ENCODE assay signal across 29 cellular contexts in the genomic region with DNA sequence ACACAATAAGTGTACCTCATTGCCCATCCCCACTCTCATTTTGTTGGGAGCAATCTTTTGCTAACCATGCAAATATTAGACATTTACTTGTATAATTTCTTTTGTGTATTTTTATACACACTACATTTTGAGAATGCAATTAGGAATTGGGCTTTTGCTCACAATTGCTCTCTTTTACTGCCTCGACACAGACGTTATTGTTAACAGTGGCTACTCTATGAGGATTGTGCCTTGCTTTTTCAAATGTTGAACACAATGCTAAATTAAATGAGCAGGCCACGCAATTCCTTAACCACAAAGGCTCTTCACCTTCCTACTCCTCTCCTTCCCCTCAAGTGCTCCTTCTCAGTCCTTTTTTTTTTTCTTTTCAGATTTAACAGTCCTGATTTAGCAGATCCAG.
"Had no signal": no experiment of that assay in that cellular context is flagged by ENCODE, and none has a peak within 500 bp of the region (broad histone marks: within the 10 kb centered on the region; RNA-seq: fewer than 3 reads in every experiment).

No MANE protein-coding gene starts in this region.

- H3K27ac ChIP-seq: body of pancreas, heart left ventricle, left ventricle myocardium inferior, neutrophil, thoracic aorta, upper lobe of left lung, vagina had no signal

- H3K27me3 ChIP-seq: body of pancreas, heart left ventricle, neutrophil, upper lobe of left lung, vagina had no signal

- H3K36me3 Mint-ChIP-seq: activated naive CD8-positive, alpha-beta T cell; naive B cell; stimulated activated memory B cell treated with anti-CD40 and anti-IgM and Interleukin-4, amounts not matched to agents 10 μg/mL and 1 μg/mL and 100 μg/mL, for 72 hours; T-cell had no signal

- H3K27ac Mint-ChIP-seq: activated B cell treated with CpG ODN at 0.5 μM for 24 hours; activated CD4-positive, alpha-beta T cell treated with anti-CD3 and anti-CD28 coated beads for 36 hours; activated naive CD8-positive, alpha-beta T cell; nephron progenitor cell; progenitor cell of endocrine pancreas; stimulated activated memory B cell treated with anti-CD40 and anti-IgM and Interleukin-4, amounts not matched to agents 10 μg/mL and 1 μg/mL and 100 μg/mL, for 72 hours; T-cell; T-helper 2 cell treated with Interferon-gamma antibody and Interleukin-4, amounts not matched to agents 5 μg/mL and 100 μg/mL, for 36 hours had no signal

- DNase-seq: activated B cell treated with CpG ODN at 0.5 μM for 24 hours; activated CD4-positive, alpha-beta T cell treated with anti-CD3 and anti-CD28 coated beads for 36 hours; activated CD8-positive, alpha-beta memory T cell treated with anti-CD3 and anti-CD28 coated beads for 24 hours; activated effector memory CD4-positive, alpha-beta T cell treated with Interleukin-2 at 50 U/mL for 16 hours; activated naive CD4-positive, alpha-beta T cell treated with Interleukin-2 at 50 U/mL for 16 hours; aorta; body of pancreas; cerebellar nuclear complex; cortex of kidney; heart left ventricle; kidney glomerular epithelial cell; left ventricle myocardium inferior; naive B cell; nephron progenitor cell; retina; stimulated activated CD4-positive, alpha-beta T cell treated with anti-CD3 and anti-CD28 coated beads, Interleukin-1b, Interleukin-23, amount 100 ng/mL, for 48 hours; stimulated activated CD4-positive, alpha-beta T cell treated with anti-CD3 and anti-CD28 coated beads, Interleukin-4, amount 100 ng/mL, for 4 hours; stimulated activated CD8-positive, alpha-beta memory T cell treated with anti-CD3 and anti-CD28 coated beads, Interleukin-4, amount 100 ng/mL, for 48 hours; T-cell; upper lobe of left lung had no signal

- H3K36me3 ChIP-seq: heart left ventricle, left ventricle myocardium inferior, neutrophil, thoracic aorta, upper lobe of left lung, vagina had no signal

- H3K4me3 ChIP-seq: body of pancreas, heart left ventricle, left ventricle myocardium inferior, lung, smooth muscle cell, thoracic aorta, upper lobe of left lung, vagina had no signal

- ATAC-seq: activated CD4-positive, alpha-beta T cell treated with anti-CD3 and anti-CD28 coated beads for 36 hours; body of pancreas; heart left ventricle; stimulated activated memory B cell treated with anti-CD40 and anti-IgM and Interleukin-4, amounts not matched to agents 10 μg/mL and 1 μg/mL and 100 μg/mL, for 72 hours; T-cell had no signal

- H3K4me3 Mint-ChIP-seq: activated B cell treated with CpG ODN at 0.5 μM for 24 hours; activated CD4-positive, alpha-beta T cell treated with anti-CD3 and anti-CD28 coated beads for 36 hours; activated naive CD8-positive, alpha-beta T cell; naive B cell; nephron progenitor cell; stimulated activated memory B cell treated with anti-CD40 and anti-IgM and Interleukin-4, amounts not matched to agents 10 μg/mL and 1 μg/mL and 100 μg/mL, for 72 hours; T-cell; T-helper 2 cell treated with Interferon-gamma antibody and Interleukin-4, amounts not matched to agents 5 μg/mL and 100 μg/mL, for 36 hours had no signal

- H3K4me1 ChIP-seq: body of pancreas, heart left ventricle, left ventricle myocardium inferior, upper lobe of left lung, vagina had no signal

- H3K4me1 Mint-ChIP-seq: activated B cell treated with CpG ODN at 0.5 μM for 24 hours; naive B cell; stimulated activated memory B cell treated with anti-CD40 and anti-IgM and Interleukin-4, amounts not matched to agents 10 μg/mL and 1 μg/mL and 100 μg/mL, for 72 hours; T-cell had no signal

- H3K9me3 ChIP-seq: body of pancreas, neutrophil, upper lobe of left lung, vagina had no signal

- H3K9me3 Mint-ChIP-seq: activated B cell treated with CpG ODN at 0.5 μM for 24 hours; stimulated activated memory B cell treated with anti-CD40 and anti-IgM and Interleukin-4, amounts not matched to agents 10 μg/mL and 1 μg/mL and 100 μg/mL, for 72 hours; T-cell; T-helper 2 cell treated with Interferon-gamma antibody and Interleukin-4, amounts not matched to agents 5 μg/mL and 100 μg/mL, for 36 hours had no signal

- H3K27me3 Mint-ChIP-seq: progenitor cell of endocrine pancreas had no signal
